ENCODE assay signal across 18 cellular contexts in genomic region chr15:28881170-28881569, GRCh38. TPM values are rescaled to one million over a fixed set of nuclear protein-coding genes. Genes with fewer than 3 reads are reported as not detected.
DNase-seq lines count a peak whose midpoint lies in the region; ATAC-seq and TF ChIP-seq lines count a peak whose summit lies in the region.
"Had no signal": no experiment of that assay in that cellular context is flagged by ENCODE, and none has a peak within 500 bp of the region (broad histone marks: within the 10 kb centered on the region; RNA-seq: fewer than 3 reads in every experiment).

No MANE protein-coding gene starts in this region.

- ATAC-seq in GM18519 (IDR thresholded peaks at IDR 0.05; ENCODE audit: low FRiP score, unreplicated experiment) (no peak), HG02973 (IDR thresholded peaks at IDR 0.05; ENCODE audit: unreplicated experiment) (no peak), GM18511 (IDR thresholded peaks at IDR 0.05; ENCODE audit: unreplicated experiment) (no peak)

- H3K79me2 ChIP-seq in fibroblast of lung (ENCODE audit: control insufficient read depth, insufficient read depth, low read length) = no peaks in the 10 kb centered on the region

- no peaks in the 10 kb centered on the region for H4K20me1 ChIP-seq in fibroblast of lung (ENCODE audit: control insufficient read depth, extremely low read depth, insufficient read depth, low read length)

- H3K4me2 ChIP-seq in fibroblast of lung (ENCODE audit: extremely low read depth, insufficient read depth, low read length) = no peak overlapping the region

- H3K27me3 Mint-ChIP-seq in progenitor cell of endocrine pancreas = peaks cover 8% of the 10 kb centered on the region
- H3K27me3 Mint-ChIP-seq: stimulated activated naive CD8-positive, alpha-beta T cell treated with anti-CD3 and anti-CD28 coated beads, Interleukin-15, Interleukin-2, amounts not matched to agents 100 ng/mL and 50 ng/mL, for 24 hours had no signal

- no peaks in the 10 kb centered on the region for H3K9me3 ChIP-seq in fibroblast of lung (ENCODE audit: control insufficient read depth, insufficient read depth, low read depth, low read length)

- H3K4me3 Mint-ChIP-seq in progenitor cell of endocrine pancreas (ENCODE audit: low read depth) = no peak overlapping the region
- H3K4me3 Mint-ChIP-seq: dendritic cell treated with granulocyte-macrophage colony-stimulating factor and Interleukin-4, amounts not matched to agents 40 ng/mL and 50 ng/mL, for 4 days; stimulated activated naive CD8-positive, alpha-beta T cell treated with anti-CD3 and anti-CD28 coated beads, Interleukin-15, Interleukin-2, amounts not matched to agents 100 ng/mL and 50 ng/mL, for 24 hours; T-helper 2 cell treated with Interferon-gamma antibody and Interleukin-4, amounts not matched to agents 5 μg/mL and 100 μg/mL, for 36 hours had no signal

- DNase-seq in NOMO-1 (lab: John Stamatoyannopoulos, UW; ENCODE audit: unreplicated experiment in 2 of 2) (peak; percentile 24 to 28), NOMO-1 treated with dmso at 0.1 percent for 144 hours (lab: John Stamatoyannopoulos, UW; ENCODE audit: unreplicated experiment) (no peak), OCI-M1 (lab: John Stamatoyannopoulos, UW) (peak; percentile 8), fibroblast of lung (ENCODE audit: low read depth in 2 of 2) (peak; percentile 27 to 58), progenitor cell of endocrine pancreas (ENCODE audit: low spot score, unreplicated experiment) (no peak)
- DNase-seq: activated CD4-positive, alpha-beta T cell treated with anti-CD3 and anti-CD28 coated beads for 4 hours; amniotic stem cell; Kasumi-1; NCI-H1930; NCI-H526 treated with DMSO at 0.1 percent for 48 hours; SHP77 had no signal

- peaks cover 6% of the 10 kb centered on the region for H3K4me1 Mint-ChIP-seq in progenitor cell of endocrine pancreas (ENCODE audit: low read depth)

- no peaks in the 10 kb centered on the region for H3K36me3 ChIP-seq in fibroblast of lung (ENCODE audit: control insufficient read depth, insufficient read depth, low read length)

- H2AFZ ChIP-seq in fibroblast of lung (ENCODE audit: low read length) = no peak overlapping the region

- no peaks in the 10 kb centered on the region for H3K27me3 ChIP-seq in fibroblast of lung (ENCODE audit: control insufficient read depth, insufficient read depth, low read length)

- no peak overlapping the region for H3K4me3 ChIP-seq in fibroblast of lung (replicated peaks in 1 of 4; ENCODE audit: control extremely low read depth in 1 of 4, insufficient read depth in 1 of 4, low read depth in 3 of 4, low read length in 4 of 4)

- H3K36me3 Mint-ChIP-seq in progenitor cell of endocrine pancreas (ENCODE audit: insufficient read depth) = no peaks in the 10 kb centered on the region

- H3K9ac ChIP-seq in fibroblast of lung (ENCODE audit: insufficient read depth, low read length) = no peak overlapping the region

- H3K27ac Mint-ChIP-seq in progenitor cell of endocrine pancreas = peak overlapping the region; percentile 87
- H3K27ac Mint-ChIP-seq: dendritic cell treated with granulocyte-macrophage colony-stimulating factor and Interleukin-4, amounts not matched to agents 40 ng/mL and 50 ng/mL, for 4 days; stimulated activated naive CD8-positive, alpha-beta T cell treated with anti-CD3 and anti-CD28 coated beads, Interleukin-15, Interleukin-2, amounts not matched to agents 100 ng/mL and 50 ng/mL, for 24 hours; T-helper 2 cell treated with Interferon-gamma antibody and Interleukin-4, amounts not matched to agents 5 μg/mL and 100 μg/mL, for 36 hours had no signal

- peaks cover 2% of the 10 kb centered on the region for H3K4me1 ChIP-seq in fibroblast of lung (ENCODE audit: control insufficient read depth, extremely low read depth, insufficient read depth, low read length)

- no peaks in the 10 kb centered on the region for H3K9me3 Mint-ChIP-seq in progenitor cell of endocrine pancreas (ENCODE audit: low read depth)
- H3K9me3 Mint-ChIP-seq: dendritic cell treated with granulocyte-macrophage colony-stimulating factor and Interleukin-4, amounts not matched to agents 40 ng/mL and 50 ng/mL, for 4 days; stimulated activated naive CD8-positive, alpha-beta T cell treated with anti-CD3 and anti-CD28 coated beads, Interleukin-15, Interleukin-2, amounts not matched to agents 100 ng/mL and 50 ng/mL, for 24 hours; T-helper 2 cell treated with Interferon-gamma antibody and Interleukin-4, amounts not matched to agents 5 μg/mL and 100 μg/mL, for 36 hours had no signal

- no peak overlapping the region for H3K27ac ChIP-seq in fibroblast of lung (ENCODE audit: insufficient read depth, low read length)

- TF ChIP-seq CTCF in fibroblast of lung (conservative IDR thresholded peaks at IDR 0.05 in 1 of 2, IDR thresholded peaks at IDR 0.05 in 1 of 2; ENCODE audit: low read depth in 1 of 2, low read length in 2 of 2) (peak; percentile 10 to 26), progenitor cell of endocrine pancreas (IDR thresholded peaks at IDR 0.05; ENCODE audit: unreplicated experiment) (no peak)

RNA-seq across cellular contexts. Expression of gene APBA2, which starts 4.6 kb away (rescaled TPM):
- total RNA-seq in fibroblast of lung (18.2 and 20.3 TPM in 2 replicates), progenitor cell of endocrine pancreas (37.1 and 41.0 TPM in 2 replicates)
- polyA plus RNA-seq in fibroblast of lung = 9.5 and 11.8 TPM in 2 replicates
- 11.9 and 14.4 TPM in 2 replicates for polyA plus RNA-seq in fibroblast of lung (2012)
- polyA minus RNA-seq in fibroblast of lung (ENCODE audit: low replicate concordance) = 18.3 and 22.9 TPM in 2 replicates

RNA-seq across cellular contexts. Expression of gene GOLGA6L7, which starts 32.7 kb away (rescaled TPM):
- total RNA-seq in fibroblast of lung = not detected in 2 replicates
- not detected in 2 replicates for polyA plus RNA-seq in fibroblast of lung
- not detected in 2 replicates for polyA plus RNA-seq in fibroblast of lung (2012)
- polyA minus RNA-seq in fibroblast of lung (ENCODE audit: low replicate concordance) = not detected in 2 replicates
- total RNA-seq in progenitor cell of endocrine pancreas = not detected in 2 replicates
- total RNA-seq: lower leg skin had no signal

Comparison
In these comparisons a context has a peak if more than half of its experiments do, and no peak if none do; other contexts are left out.
1. DNase-seq: peak in NOMO-1 (2 of 2), OCI-M1 (single experiment) and fibroblast of lung (2 of 2); none in NOMO-1 treated with dmso at 0.1 percent for 144 hours (single experiment) and progenitor cell of endocrine pancreas (single experiment).